Comparison of ENCODE assay signal across 9 cellular contexts in the genomic region with DNA sequence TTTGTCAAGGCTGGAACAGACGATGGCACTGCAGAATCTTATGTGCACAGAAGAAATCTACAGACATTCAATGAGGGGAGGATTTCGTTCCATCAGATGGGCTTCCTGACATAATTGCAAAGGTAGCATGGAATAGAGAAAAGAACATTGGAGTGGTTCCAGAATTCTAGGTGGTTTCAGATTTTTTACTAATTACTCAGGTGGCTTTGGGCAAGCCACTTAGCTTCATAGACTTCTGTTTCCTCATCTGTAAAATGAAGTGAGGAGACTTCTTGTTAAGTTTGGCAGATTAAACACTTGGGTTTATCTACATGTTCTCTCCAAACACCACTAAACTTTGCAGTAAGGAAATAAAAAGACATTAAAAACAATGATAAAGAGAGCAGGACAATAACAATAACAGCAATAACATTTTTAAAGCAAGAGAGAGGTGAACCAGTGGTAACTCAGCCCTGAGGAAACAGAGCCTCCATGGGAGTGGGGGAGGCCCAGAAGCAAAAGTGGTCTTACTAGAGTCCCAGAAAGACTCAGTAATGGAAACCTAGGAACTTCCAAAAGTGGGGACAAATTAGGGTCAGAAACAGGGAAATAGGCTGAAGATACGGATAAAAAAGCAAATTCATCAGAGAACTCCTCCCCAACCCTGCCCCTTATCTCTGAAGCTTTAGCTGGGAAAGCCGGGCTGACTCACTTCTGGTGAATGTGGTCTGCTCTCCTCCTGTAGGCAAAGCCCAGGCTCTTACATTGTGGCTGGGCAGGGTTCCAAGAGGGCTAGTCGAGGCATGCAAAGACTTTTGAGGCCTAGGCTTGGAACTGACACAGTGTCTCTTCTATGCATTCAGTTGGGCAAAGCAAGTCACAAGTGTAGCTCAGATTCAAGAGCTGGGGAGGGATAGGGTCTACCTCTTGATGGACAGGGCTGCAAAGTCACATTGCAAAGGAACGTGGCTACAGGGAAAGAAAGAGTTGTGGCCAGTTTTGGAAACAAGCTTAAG. TPM values are rescaled to one million over a fixed set of nuclear protein-coding genes. Genes with fewer than 3 reads are reported as not detected.
A peak's percentile ranks its signal among the peaks of the same experiment; 100 is the strongest.
DNase-seq lines count a peak whose midpoint lies in the region; ATAC-seq and TF ChIP-seq lines count a peak whose summit lies in the region.
"Had no signal": no experiment of that assay in that cellular context is flagged by ENCODE, and none has a peak within 500 bp of the region (broad histone marks: within the 10 kb centered on the region; RNA-seq: fewer than 3 reads in every experiment).

No MANE protein-coding gene starts in this region.

- H3K4me1 Mint-ChIP-seq in activated CD8-positive, alpha-beta T cell treated with anti-CD3 and anti-CD28 coated beads, Interleukin-2, amount 10 ng/mL, durations not matched to agents 7 days and 5 days (ENCODE audit: low read depth) = peaks cover 35% of the 10 kb centered on the region
- H3K4me1 Mint-ChIP-seq: memory B cell had no signal

- H3K9me3 Mint-ChIP-seq in activated CD8-positive, alpha-beta T cell treated with anti-CD3 and anti-CD28 coated beads, Interleukin-2, amount 10 ng/mL, durations not matched to agents 7 days and 5 days (ENCODE audit: insufficient read depth) = no peaks in the 10 kb centered on the region
- H3K9me3 Mint-ChIP-seq: memory B cell had no signal

- no peak for TF ChIP-seq CTCF in foreskin keratinocyte (conservative IDR thresholded peaks at IDR 0.05)

- DNase-seq in COR-L47 (lab: John Stamatoyannopoulos, UW) = peak; percentile 53
- DNase-seq in NCI-H1105 (lab: John Stamatoyannopoulos, UW) = peak; percentile 42
- peak; percentile 46 for DNase-seq in activated CD8-positive, alpha-beta T cell treated with anti-CD3 and anti-CD28 coated beads, Interleukin-2, amount 10 ng/mL, durations not matched to agents 7 days and 5 days
- peak; percentile 93 to 97 for DNase-seq in foreskin keratinocyte
- peak in 3 of 4 experiments; percentile 9 to 61 (median 37) for DNase-seq in stimulated activated CD4-positive, alpha-beta T cell treated with anti-CD3 and anti-CD28 coated beads, Interleukin-1b, Interleukin-23, amount 100 ng/mL, for 24 hours (ENCODE audit: low read depth in 4 of 4, low spot score in 1 of 4)
- no peak for DNase-seq in OCI-M2 (lab: John Stamatoyannopoulos, UW; ENCODE audit: unreplicated experiment)

- peak overlapping the region; percentile 12 for H3K4me3 Mint-ChIP-seq in activated CD8-positive, alpha-beta T cell treated with anti-CD3 and anti-CD28 coated beads, Interleukin-2, amount 10 ng/mL, durations not matched to agents 7 days and 5 days
- H3K4me3 Mint-ChIP-seq: memory B cell had no signal

- no peaks in the 10 kb centered on the region for H3K36me3 Mint-ChIP-seq in activated CD8-positive, alpha-beta T cell treated with anti-CD3 and anti-CD28 coated beads, Interleukin-2, amount 10 ng/mL, durations not matched to agents 7 days and 5 days (ENCODE audit: low read depth)
- H3K36me3 Mint-ChIP-seq: memory B cell had no signal

- peaks cover 13% of the 10 kb centered on the region for H3K27me3 Mint-ChIP-seq in activated CD8-positive, alpha-beta T cell treated with anti-CD3 and anti-CD28 coated beads, Interleukin-2, amount 10 ng/mL, durations not matched to agents 7 days and 5 days (ENCODE audit: low read depth)

- H3K27ac Mint-ChIP-seq in activated CD8-positive, alpha-beta T cell treated with anti-CD3 and anti-CD28 coated beads, Interleukin-2, amount 10 ng/mL, durations not matched to agents 7 days and 5 days = peak overlapping the region; percentile 76
- H3K27ac Mint-ChIP-seq: memory B cell had no signal

- peak; percentile 37 for ATAC-seq in GM21786 (IDR thresholded peaks at IDR 0.05; ENCODE audit: unreplicated experiment)
- peak; percentile 55 for ATAC-seq in activated CD8-positive, alpha-beta T cell treated with anti-CD3 and anti-CD28 coated beads, Interleukin-2, amount 10 ng/mL, durations not matched to agents 7 days and 5 days
- ATAC-seq in foreskin keratinocyte = peak; percentile 98
- no peak for ATAC-seq in GM21825 (IDR thresholded peaks at IDR 0.05; ENCODE audit: unreplicated experiment)

- POLR2A ChIA-PET in activated CD8-positive, alpha-beta T cell treated with anti-CD3 and anti-CD28 coated beads, Interleukin-2, amount 10 ng/mL, durations not matched to agents 7 days and 5 days (lab: Charles Lee) = no interaction called here

- peaks cover 38% of the 10 kb centered on the region for H3K4me1 ChIP-seq in foreskin keratinocyte

- H3K27me3 ChIP-seq in foreskin keratinocyte = no peaks in the 10 kb centered on the region

- CTCF ChIA-PET in activated CD8-positive, alpha-beta T cell treated with anti-CD3 and anti-CD28 coated beads, Interleukin-2, amount 10 ng/mL, durations not matched to agents 7 days and 5 days (lab: Charles Lee) = interaction anchor here (2.2 to 2.4 kb wide), 2 partner anchors 196 to 967 kb away, joined by 9 to 20 read pairs; a partner anchor contains a TSS

- peak overlapping the region; percentile 91 for H3K27ac ChIP-seq in foreskin keratinocyte

RNA-seq across cellular contexts. Expression of a gene that starts 11.8 kb away (rescaled TPM):
- total RNA-seq in activated CD8-positive, alpha-beta T cell treated with anti-CD3 and anti-CD28 coated beads, Interleukin-2, amount 10 ng/mL, durations not matched to agents 7 days and 5 days = not detected
- 0.04 TPM in 1 of 2 replicates, not detected in the other for total RNA-seq in foreskin keratinocyte
- not detected in 2 replicates for polyA plus RNA-seq in foreskin keratinocyte
